In genomic region chr6:112912351-112913101, GRCh38 we compare ENCODE assay signal across 15 cellular contexts.
DNase-seq lines count a peak whose midpoint lies in the region; ATAC-seq and TF ChIP-seq lines count a peak whose summit lies in the region.
"Had no signal": no experiment of that assay in that cellular context is flagged by ENCODE, and none has a peak within 500 bp of the region (broad histone marks: within the 10 kb centered on the region; RNA-seq: fewer than 3 reads in every experiment).

No MANE protein-coding gene starts in this region.

- no peaks in the 10 kb centered on the region for H3K9me3 ChIP-seq in GM23248 (ENCODE audit: low read depth)
- no peaks in the 10 kb centered on the region for H3K9me3 ChIP-seq in adipocyte (ENCODE audit: control insufficient read depth, low read length)
- H3K9me3 ChIP-seq in neuronal stem cell (replicated peaks in 1 of 2; ENCODE audit: control insufficient read depth in 2 of 2, insufficient read depth in 1 of 2, low read depth in 1 of 2, low read length in 2 of 2) = no peaks in the 10 kb centered on the region
- no peaks in the 10 kb centered on the region for H3K9me3 ChIP-seq in sigmoid colon
- H3K9me3 ChIP-seq: esophagus squamous epithelium, uterus had no signal

- peaks cover 16% of the 10 kb centered on the region for H3F3A ChIP-seq in GM23248 (ENCODE audit: insufficient read depth)

- no peak overlapping the region for H2BK5ac ChIP-seq in neuronal stem cell (ENCODE audit: low read length)

- intact Hi-C loops in sigmoid colon (cut with DNase I) = no loop called here

- peaks cover 29% of the 10 kb centered on the region for H3K4me1 ChIP-seq in GM23248 (ENCODE audit: insufficient read depth)
- H3K4me1 ChIP-seq in adipocyte (ENCODE audit: control insufficient read depth, insufficient read depth, low read length) = peaks cover 10% of the 10 kb centered on the region
- peaks cover 0 to 5% of the 10 kb centered on the region in 2 donors for H3K4me1 ChIP-seq in neuronal stem cell (ENCODE audit: control insufficient read depth in 2 of 2, insufficient read depth in 1 of 2, low read depth in 1 of 2, low read length in 2 of 2)
- peaks cover 0 to 15% (median 13%) of the 10 kb centered on the region in 4 donors for H3K4me1 ChIP-seq in sigmoid colon
- H3K4me1 ChIP-seq: uterus had no signal

- no peak overlapping the region for H4K91ac ChIP-seq in neuronal stem cell (ENCODE audit: low read depth, low read length, poor library complexity)

- H3K9ac ChIP-seq in GM23248 (no peak overlapping the region), adipocyte (ENCODE audit: low read length) (no peak overlapping the region), neuronal stem cell (ENCODE audit: low read depth, low read length, poor library complexity) (no peak overlapping the region)

- no peaks in the 10 kb centered on the region for H4K20me1 ChIP-seq in GM23248 (ENCODE audit: insufficient read depth)

- H3K4me3 ChIP-seq in GM23248 = no peak overlapping the region
- H3K4me3 ChIP-seq in adipocyte (ENCODE audit: low read length) = no peak overlapping the region
- no peak overlapping the region for H3K4me3 ChIP-seq in neuronal stem cell (ENCODE audit: low read length in 2 of 2)
- H3K4me3 ChIP-seq in sigmoid colon = no peak overlapping the region
- H3K4me3 ChIP-seq: coronary artery, esophagus squamous epithelium, uterus had no signal

- 0 out of 2 replicates have a peak overlapping the region, but pooled peaks have one; percentile 13 for H3K27ac ChIP-seq in GM23248
- H3K27ac ChIP-seq in neuronal stem cell (replicated peaks; ENCODE audit: low read length) = no peak overlapping the region
- peak overlapping the region in 2 of 4 donors; percentile 26 to 51 for H3K27ac ChIP-seq in sigmoid colon
- H3K27ac ChIP-seq: esophagus squamous epithelium, uterus, VCaP had no signal

- DNase-seq in GM23248 (peak; percentile 53), adipocyte (ENCODE audit: low read depth) (peak; percentile 67), fibroblast of the conjunctiva (ENCODE audit: low read depth) (peak; percentile 47), neuronal stem cell (ENCODE audit: low spot score) (no peak), sigmoid colon (no peak), LoVo (ENCODE audit: low spot score) (no peak), left lobe of liver (ENCODE audit: low spot score) (no peak)
- DNase-seq: activated naive CD4-positive, alpha-beta T cell; esophagus squamous epithelium; MV-4-11; uterus had no signal

- WGBS in GM23248 (ENCODE audit: low coverage in 1 of 2, low lambda C conversion rate in 2 of 2, missing lambda C conversion rate in 2 of 2), 2 experiments = 16 to 18% methylated on average over 2 of the region's 2 CpGs
- no CpG with 5 or more reads among the region's 2 CpGs for WGBS in neuronal stem cell (ENCODE audit: extremely low coverage in 2 of 2, insufficient read length in 2 of 2, insufficient replicate concordance in 1 of 2), 2 donors
- 64 to 73% methylated on average over 2 of the region's 2 CpGs for WGBS in sigmoid colon, 2 donors

- TF ChIP-seq EP300 in sigmoid colon (IDR thresholded peaks at IDR 0.05) = no peak

- no peak overlapping the region for H3K18ac ChIP-seq in neuronal stem cell (ENCODE audit: low read length)

- TF ChIP-seq CTCF in sigmoid colon (IDR thresholded peaks at IDR 0.05) = no peak

- H3K79me2 ChIP-seq in GM23248 (ENCODE audit: insufficient read depth) = no peaks in the 10 kb centered on the region

- H4K8ac ChIP-seq in neuronal stem cell (ENCODE audit: low read depth, low read length) = no peak overlapping the region

- peak overlapping the region; percentile 36; the same call in 1 of the 2 replicates for H2AFZ ChIP-seq in GM23248
- peak overlapping the region; percentile 60 for H2AFZ ChIP-seq in neuronal stem cell (ENCODE audit: low read length)

- no peak overlapping the region for H2BK15ac ChIP-seq in neuronal stem cell (ENCODE audit: low read length)

- no peak overlapping the region for H3K4ac ChIP-seq in neuronal stem cell (ENCODE audit: low read length)

- H3K27me3 ChIP-seq in GM23248 (replicated peaks; ENCODE audit: insufficient read depth) = no peaks in the 10 kb centered on the region
- H3K27me3 ChIP-seq in adipocyte (replicated peaks; ENCODE audit: control insufficient read depth, insufficient read depth, low read length) = no peaks in the 10 kb centered on the region
- H3K27me3 ChIP-seq in neuronal stem cell (ENCODE audit: control insufficient read depth in 3 of 3, insufficient read depth in 3 of 3, low read depth in 1 of 3, low read length in 3 of 3) = no peaks in the 10 kb centered on the region
- no peaks in the 10 kb centered on the region for H3K27me3 ChIP-seq in sigmoid colon
- H3K27me3 ChIP-seq: esophagus squamous epithelium, uterus had no signal

- H3K4me2 ChIP-seq in GM23248 (ENCODE audit: unreplicated experiment) = peak overlapping the region; percentile 6
- no peak overlapping the region for H3K4me2 ChIP-seq in neuronal stem cell (ENCODE audit: insufficient read depth, low read length, poor library complexity, severe bottlenecking)

- H3K23ac ChIP-seq in neuronal stem cell (ENCODE audit: low read depth, low read length, poor library complexity) = no peak overlapping the region

- H3K36me3 ChIP-seq in GM23248 (ENCODE audit: low read depth) (no peaks in the 10 kb centered on the region), adipocyte (ENCODE audit: control insufficient read depth, insufficient read depth, low read length, severe bottlenecking) (no peaks in the 10 kb centered on the region), neuronal stem cell (replicated peaks in 1 of 2; ENCODE audit: control insufficient read depth in 2 of 2, insufficient read depth in 2 of 2, low read length in 2 of 2) (no peaks in the 10 kb centered on the region), sigmoid colon (no peaks in the 10 kb centered on the region)
- H3K36me3 ChIP-seq: esophagus squamous epithelium, uterus had no signal

- no peak overlapping the region for H2BK12ac ChIP-seq in neuronal stem cell (ENCODE audit: low read length)

- no peak for TF ChIP-seq POLR2A in sigmoid colon (IDR thresholded peaks at IDR 0.05)

- H3K9me2 ChIP-seq in GM23248 (ENCODE audit: insufficient read depth) = no peaks in the 10 kb centered on the region

- H2AK5ac ChIP-seq in neuronal stem cell (ENCODE audit: low read depth, low read length) = no peak overlapping the region

- H2BK120ac ChIP-seq in neuronal stem cell (ENCODE audit: low read depth, low read length) = no peak overlapping the region

- in situ Hi-C loops in GM23248 (cut with MboI) = no loop called here

- ATAC-seq in HG03342 (IDR thresholded peaks at IDR 0.05; ENCODE audit: unreplicated experiment) (no peak), left lobe of liver (no peak)
- ATAC-seq: stimulated activated memory B cell treated with anti-CD40 and anti-IgM and Interleukin-4, amounts not matched to agents 10 μg/mL and 1 μg/mL and 100 μg/mL, for 72 hours had no signal

- no peaks in the 10 kb centered on the region for H3K79me1 ChIP-seq in neuronal stem cell (ENCODE audit: low read depth, low read length)

- no peak overlapping the region for H3K14ac ChIP-seq in neuronal stem cell (ENCODE audit: low read length)

Comparison
In these comparisons a context has a peak if more than half of its experiments do, and no peak if none do; other contexts are left out.
1. DNase-seq: peak in GM23248 (single experiment), adipocyte (single experiment) and fibroblast of the conjunctiva (single experiment); none in neuronal stem cell (single experiment), sigmoid colon (single experiment), LoVo (single experiment) and left lobe of liver (single experiment).